Comparison of ENCODE assay signal across 15 cellular contexts in genomic region chr7:82397846-82398245, GRCh38. TPM values are rescaled to one million over a fixed set of nuclear protein-coding genes. Genes with fewer than 3 reads are reported as not detected.
DNase-seq lines count a peak whose midpoint lies in the region; ATAC-seq and TF ChIP-seq lines count a peak whose summit lies in the region.
"Had no signal": no experiment of that assay in that cellular context is flagged by ENCODE, and none has a peak within 500 bp of the region (broad histone marks: within the 10 kb centered on the region; RNA-seq: fewer than 3 reads in every experiment).

No MANE protein-coding gene starts in this region.

- ATAC-seq in effector memory CD8-positive, alpha-beta T cell (replicated peaks): no peak
- ATAC-seq in HG03521 (IDR thresholded peaks at IDR 0.05; ENCODE audit: unreplicated experiment): no peak
- ATAC-seq: K562 had no signal

- no peaks in the 10 kb centered on the region for H3K4me1 ChIP-seq in osteoblast (ENCODE audit: insufficient read depth, low read length)

- no peaks in the 10 kb centered on the region for H3K27me3 ChIP-seq in osteoblast (ENCODE audit: insufficient read depth, low read length)

- TF ChIP-seq CTCF in osteoblast (IDR thresholded peaks at IDR 0.05; ENCODE audit: extremely low read depth, low read depth, low read length): no peak

- DNase-seq in EH (ENCODE audit: low read depth): peak; percentile 7
- no peak for DNase-seq in SK-N-MC (ENCODE audit: low read depth, low spot score)
- no peak for DNase-seq in osteoblast (ENCODE audit: insufficient read length, low spot score, missing footprints)
- no peak for DNase-seq in effector memory CD8-positive, alpha-beta T cell
- DNase-seq in COLO668 (lab: John Stamatoyannopoulos, UW; ENCODE audit: unreplicated experiment): no peak
- DNase-seq: AML-193; Calu3; CD4-positive, alpha-beta T cell; DMS79 treated with DMSO at 0.1 percent for 48 hours; EL; H9 had no signal

- peak overlapping the region; percentile 11 for H3K9ac ChIP-seq in SK-N-MC (ENCODE audit: insufficient read length)

- H3K4me1 Mint-ChIP-seq in effector memory CD8-positive, alpha-beta T cell (ENCODE audit: low read depth in 2 of 2): no peaks in the 10 kb centered on the region

- H3K36me3 ChIP-seq in SK-N-MC (ENCODE audit: insufficient read depth, low read length): peaks cover 4% of the 10 kb centered on the region
- H3K36me3 ChIP-seq in osteoblast (ENCODE audit: insufficient read depth, low read length): peaks cover 16% of the 10 kb centered on the region

- H3K4me3 Mint-ChIP-seq in effector memory CD8-positive, alpha-beta T cell: no peak overlapping the region
- H3K4me3 Mint-ChIP-seq: CD4-positive, alpha-beta T cell; H9 had no signal

- H3K4me3 ChIP-seq in SK-N-MC: no peak overlapping the region; the same call in 1 of the 2 replicates
- H3K4me3 ChIP-seq in osteoblast (ENCODE audit: insufficient read depth, low read length): no peak overlapping the region
- H3K4me3 ChIP-seq: K562 had no signal

- peaks cover 0 to 10% of the 10 kb centered on the region in 2 donors for H3K9me3 Mint-ChIP-seq in effector memory CD8-positive, alpha-beta T cell

- H3K27ac ChIP-seq in SK-N-MC (peak overlapping the region; percentile 82), osteoblast (ENCODE audit: low read depth, low read length) (peak overlapping the region; percentile 8)
- H3K27ac ChIP-seq: C4-2B, HL-60 had no signal

- H3K4me2 ChIP-seq in osteoblast (ENCODE audit: insufficient read depth, low read length): no peak overlapping the region

- H3K9me3 ChIP-seq in SK-N-MC (ENCODE audit: low read depth, low read length) (no peaks in the 10 kb centered on the region), osteoblast (ENCODE audit: low read depth, low read length) (no peaks in the 10 kb centered on the region)

- H4K20me1 ChIP-seq in osteoblast (ENCODE audit: insufficient read depth, low read length): peaks cover 13% of the 10 kb centered on the region

- H2AFZ ChIP-seq in osteoblast (ENCODE audit: low read length): no peak overlapping the region

- no peaks in the 10 kb centered on the region for H3K27me3 Mint-ChIP-seq in effector memory CD8-positive, alpha-beta T cell
- H3K27me3 Mint-ChIP-seq: CD4-positive, alpha-beta T cell had no signal

- peaks cover 36% of the 10 kb centered on the region for H3K79me2 ChIP-seq in osteoblast (ENCODE audit: insufficient read depth, low read length)

- H3K27ac Mint-ChIP-seq in effector memory CD8-positive, alpha-beta T cell: no peak overlapping the region
- H3K27ac Mint-ChIP-seq: CD4-positive, alpha-beta T cell; H9 had no signal

- H3K36me3 Mint-ChIP-seq in effector memory CD8-positive, alpha-beta T cell (ENCODE audit: insufficient read depth): no peaks in the 10 kb centered on the region

RNA-seq across cellular contexts. Expression of gene CACNA2D1, which starts 45.7 kb away (rescaled TPM):
- 113 and 145 TPM in 2 replicates for total RNA-seq in osteoblast
- total RNA-seq: CD4-positive, alpha-beta T cell had no signal
